ENCODE assay signal across 8 cellular contexts in genomic region chr15:38474155-38474757, GRCh38. TPM values are rescaled to one million over a fixed set of nuclear protein-coding genes. Genes with fewer than 3 reads are reported as not detected.
DNase-seq lines count a peak whose midpoint lies in the region; ATAC-seq and TF ChIP-seq lines count a peak whose summit lies in the region.

No MANE protein-coding gene starts in this region.

- H3K36me3 Mint-ChIP-seq in activated naive CD8-positive, alpha-beta T cell treated with anti-CD3 and anti-CD28 coated beads, Interleukin-2, amount 50 U/mL, for 24 hours (ENCODE audit: low read depth), result peaks cover 40% of the 10 kb centered on the region

- DNase-seq in NCI-H345 (lab: John Stamatoyannopoulos, UW), result peak; percentile 9
- DNase-seq in NCI-H345 treated with DMSO at 0.1 percent for 48 hours (lab: John Stamatoyannopoulos, UW; ENCODE audit: unreplicated experiment), result no peak
- peak; percentile 83 for DNase-seq in NCI-H526 treated with DMSO at 0.1 percent for 48 hours (lab: John Stamatoyannopoulos, UW)
- DNase-seq in activated naive CD8-positive, alpha-beta T cell treated with anti-CD3 and anti-CD28 coated beads, Interleukin-2, amount 50 U/mL, for 24 hours, result no peak
- peak in 1 of 2 donors; percentile 11 for DNase-seq in heart right ventricle
- DNase-seq in sciatic nerve (ENCODE audit: low spot score), result no peak

- WGBS in heart right ventricle, 2 donors, result 59 to 67% methylated on average over 4 of the region's 4 CpGs

- ATAC-seq in GM19438 (IDR thresholded peaks at IDR 0.05; ENCODE audit: low read depth, unreplicated experiment), result peak; percentile 87
- ATAC-seq in HG03354 (IDR thresholded peaks at IDR 0.05; ENCODE audit: poor library complexity, severe bottlenecking, unreplicated experiment), result peak; percentile 98
- ATAC-seq in activated naive CD8-positive, alpha-beta T cell treated with anti-CD3 and anti-CD28 coated beads, Interleukin-2, amount 50 U/mL, for 24 hours, result peak; percentile 80
- peak; percentile 79 to 93 (median 84) for ATAC-seq in heart right ventricle
- ATAC-seq in sciatic nerve, result peak; percentile 55

- H3K4me3 ChIP-seq in heart right ventricle, result no peak overlapping the region

- H3K27ac Mint-ChIP-seq in activated naive CD8-positive, alpha-beta T cell treated with anti-CD3 and anti-CD28 coated beads, Interleukin-2, amount 50 U/mL, for 24 hours, result no peak overlapping the region

- H3K27ac ChIP-seq in heart right ventricle, result no peak overlapping the region

- H3K27me3 Mint-ChIP-seq in activated naive CD8-positive, alpha-beta T cell treated with anti-CD3 and anti-CD28 coated beads, Interleukin-2, amount 50 U/mL, for 24 hours, result no peaks in the 10 kb centered on the region

- intact Hi-C loops in heart right ventricle (cut with DNase I), result loop anchor here in 7 of 10 donors (5.0 to 10.0 kb wide), 6 partner anchors 91 to 223 kb away; partner anchors contain the start of gene RASGRP1 (in 1 of the 7)
- intact Hi-C loops in sciatic nerve (cut with DNase I), result no loop called here

- no peaks in the 10 kb centered on the region for H3K9me3 Mint-ChIP-seq in activated naive CD8-positive, alpha-beta T cell treated with anti-CD3 and anti-CD28 coated beads, Interleukin-2, amount 50 U/mL, for 24 hours

- peak; percentile 16 to 71 (median 65) for TF ChIP-seq CTCF in heart right ventricle (IDR thresholded peaks at IDR 0.05)

- peaks cover 0 to under 1% (median 0%) of the 10 kb centered on the region in 9 donors for H3K4me1 ChIP-seq in heart right ventricle

- no peak overlapping the region for H3K4me3 Mint-ChIP-seq in activated naive CD8-positive, alpha-beta T cell treated with anti-CD3 and anti-CD28 coated beads, Interleukin-2, amount 50 U/mL, for 24 hours

- no peaks in the 10 kb centered on the region for H3K27me3 ChIP-seq in heart right ventricle

- H3K36me3 ChIP-seq in heart right ventricle, result peaks cover 0 to 98% (median 14%) of the 10 kb centered on the region in 9 donors

- no peaks in the 10 kb centered on the region for H3K9me3 ChIP-seq in heart right ventricle

- H3K4me1 Mint-ChIP-seq in activated naive CD8-positive, alpha-beta T cell treated with anti-CD3 and anti-CD28 coated beads, Interleukin-2, amount 50 U/mL, for 24 hours, result peaks cover 6% of the 10 kb centered on the region

RNA-seq across cellular contexts. Expression of gene FAM98B, which starts 20.3 kb away (rescaled TPM):
- total RNA-seq in heart right ventricle (10 to 100 TPM; 16.7 to 30.6 (median 25.0) TPM), sciatic nerve (24.4 TPM)
- polyA plus RNA-seq in heart right ventricle, result 1 to 10 TPM; 6.2 to 7.0 TPM

Comparison
In these comparisons a context has a peak if more than half of its experiments do, and no peak if none do; other contexts are left out.
1. DNase-seq: peak in NCI-H345 (single experiment) and NCI-H526 treated with DMSO at 0.1 percent for 48 hours (single experiment); none in NCI-H345 treated with DMSO at 0.1 percent for 48 hours (single experiment), activated naive CD8-positive, alpha-beta T cell treated with anti-CD3 and anti-CD28 coated beads, Interleukin-2, amount 50 U/mL, for 24 hours (single experiment) and sciatic nerve (single experiment).
2. Peak in every context shown above with its lines, with median percentiles within 50 percentile points of each other: ATAC-seq.